13 cellular contexts compared by ENCODE assay signal in genomic region chr2:189116059-189116458, GRCh38.
A peak's percentile ranks its signal among the peaks of the same experiment; 100 is the strongest.
DNase-seq lines count a peak whose midpoint lies in the region; ATAC-seq and TF ChIP-seq lines count a peak whose summit lies in the region.
"Had no signal": no experiment of that assay in that cellular context is flagged by ENCODE, and none has a peak within 500 bp of the region (broad histone marks: within the 10 kb centered on the region; RNA-seq: fewer than 3 reads in every experiment).

No MANE protein-coding gene starts in this region.

- H3K14ac ChIP-seq in mesenchymal stem cell (ENCODE audit: low read length in 2 of 2), result no peak overlapping the region

- H2BK12ac ChIP-seq in mesenchymal stem cell (ENCODE audit: low read length in 2 of 2), result peak overlapping the region in 1 of 2 experiments; percentile 9

- H3K27ac ChIP-seq in mesenchymal stem cell (ENCODE audit: low read length, poor library complexity, severe bottlenecking) (no peak overlapping the region), tibial artery (peak overlapping the region; percentile 44 to 49)
- H3K27ac ChIP-seq: foreskin keratinocyte had no signal

- H2AK5ac ChIP-seq in mesenchymal stem cell (ENCODE audit: low read length, severe bottlenecking), result peak overlapping the region; percentile 75

- no peak for ATAC-seq in activated naive CD4-positive, alpha-beta T cell treated with anti-CD3 and anti-CD28 coated beads, Interleukin-2, amount 50 U/mL, for 72 hours
- ATAC-seq in WTC11, result peak; percentile 60
- ATAC-seq: foreskin keratinocyte had no signal

- H2BK120ac ChIP-seq in mesenchymal stem cell (ENCODE audit: low read depth, low read length), result no peak overlapping the region

- no peak overlapping the region for H2BK15ac ChIP-seq in mesenchymal stem cell (ENCODE audit: low read depth, poor library complexity, severe bottlenecking)

- H3K4ac ChIP-seq in mesenchymal stem cell (ENCODE audit: low read depth in 1 of 2, low read length in 2 of 2), result peak overlapping the region in 1 of 2 experiments; percentile 14

- H4K91ac ChIP-seq in mesenchymal stem cell (ENCODE audit: low read length), result no peak overlapping the region

- peaks cover 22% of the 10 kb centered on the region for H3K4me1 Mint-ChIP-seq in activated naive CD4-positive, alpha-beta T cell treated with anti-CD3 and anti-CD28 coated beads, Interleukin-2, amount 50 U/mL, for 24 hours
- H3K4me1 Mint-ChIP-seq in WTC11, result peaks cover 12% of the 10 kb centered on the region
- H3K4me1 Mint-ChIP-seq: naive B cell had no signal

- no peak overlapping the region for H4K8ac ChIP-seq in mesenchymal stem cell (ENCODE audit: low read length)

- no peak overlapping the region for H3K4me3 Mint-ChIP-seq in activated naive CD4-positive, alpha-beta T cell treated with anti-CD3 and anti-CD28 coated beads, Interleukin-2, amount 50 U/mL, for 24 hours
- H3K4me3 Mint-ChIP-seq in WTC11, result no peak overlapping the region
- H3K4me3 Mint-ChIP-seq: naive B cell had no signal

- H3K9me3 ChIP-seq in mesenchymal stem cell (ENCODE audit: control insufficient read depth, low read length) (no peaks in the 10 kb centered on the region), tibial artery (no peaks in the 10 kb centered on the region)

- H3K4me3 ChIP-seq in mesenchymal stem cell (ENCODE audit: insufficient read depth in 1 of 2, low read depth in 1 of 2, low read length in 2 of 2) (peak overlapping the region in 1 of 2 experiments; percentile 2), tibial artery (no peak overlapping the region)

- no peak overlapping the region for H2AFZ ChIP-seq in mesenchymal stem cell (ENCODE audit: low read depth, low read length)

- H3K4me1 ChIP-seq in mesenchymal stem cell (ENCODE audit: control insufficient read depth, insufficient read depth, low read depth, low read length) (peaks cover 4% of the 10 kb centered on the region), tibial artery (peaks cover 0 to 68% (median 14%) of the 10 kb centered on the region in 4 donors)
- H3K4me1 ChIP-seq: foreskin keratinocyte had no signal

- CTCF ChIA-PET in WTC11 (lab: Charles Lee), result interaction anchor here (1.0 to 1.3 kb wide), 2 partner anchors 27 to 172 kb away, joined by 5 to 10 read pairs; no protein-coding TSS in a partner anchor

- intact Hi-C loops in tibial artery (cut with DNase I; ENCODE audit: low total_unique reads), result loop anchor here (10.0 kb wide), 2 partner anchors 169 to 229 kb away; no protein-coding TSS in a partner anchor

- no peaks in the 10 kb centered on the region for H3K36me3 ChIP-seq in mesenchymal stem cell (ENCODE audit: control insufficient read depth in 1 of 2, insufficient read depth in 2 of 2, low read depth in 1 of 2, low read length in 2 of 2)
- H3K36me3 ChIP-seq in tibial artery, result no peaks in the 10 kb centered on the region

- H3K27me3 Mint-ChIP-seq in activated naive CD4-positive, alpha-beta T cell treated with anti-CD3 and anti-CD28 coated beads, Interleukin-2, amount 50 U/mL, for 24 hours, result no peaks in the 10 kb centered on the region
- no peaks in the 10 kb centered on the region for H3K27me3 Mint-ChIP-seq in WTC11 (ENCODE audit: low read depth)

- peak overlapping the region in 1 of 2 experiments; percentile 46 for H3K18ac ChIP-seq in mesenchymal stem cell (ENCODE audit: low read depth in 1 of 2, low read length in 2 of 2)

- H3K9ac ChIP-seq in mesenchymal stem cell (ENCODE audit: low read length), result peak overlapping the region; percentile 49

- H2BK5ac ChIP-seq in mesenchymal stem cell (ENCODE audit: low read depth, low read length, poor library complexity, severe bottlenecking), result no peak overlapping the region

- POLR2A ChIA-PET in WTC11 (lab: Charles Lee), result no interaction called here

- TF ChIP-seq CTCF in WTC11 (IDR thresholded peaks at IDR 0.05), result no peak
- no peak for TF ChIP-seq CTCF in tibial artery (IDR thresholded peaks at IDR 0.05)

- peak overlapping the region; percentile 82 for H3K27ac Mint-ChIP-seq in activated naive CD4-positive, alpha-beta T cell treated with anti-CD3 and anti-CD28 coated beads, Interleukin-2, amount 50 U/mL, for 24 hours
- no peak overlapping the region for H3K27ac Mint-ChIP-seq in activated naive CD4-positive, alpha-beta T cell treated with anti-CD3 and anti-CD28 coated beads, Interleukin-2, amount 50 U/mL, for 72 hours
- H3K27ac Mint-ChIP-seq in WTC11, result no peak overlapping the region; the same call in 1 of the 2 replicates
- H3K27ac Mint-ChIP-seq: naive B cell had no signal

- H3K23ac ChIP-seq in mesenchymal stem cell (ENCODE audit: low read length in 2 of 2), result no peak overlapping the region

- DNase-seq in activated naive CD4-positive, alpha-beta T cell treated with anti-CD3 and anti-CD28 coated beads, Interleukin-2, amount 50 U/mL, for 72 hours (ENCODE audit: low spot score in 2 of 2), result no peak
- no peak for DNase-seq in WTC11 (ENCODE audit: low spot score)
- DNase-seq in mesenchymal stem cell, result no peak
- no peak for DNase-seq in tibial artery
- DNase-seq in stimulated activated naive CD4-positive, alpha-beta T cell treated with Interleukin-2 at 50 U/mL for 16 hours (lab: John Stamatoyannopoulos, UW), result no peak
- no peak for DNase-seq in NCI-H226
- DNase-seq in NAMALWA (ENCODE audit: low spot score), result no peak
- DNase-seq: activated CD4-positive, CD25-positive, alpha-beta regulatory T cell treated with anti-CD3 and anti-CD28 coated beads, Interleukin-2, amount 50 U/mL, for 72 hours; activated T-cell treated with anti-CD3 and anti-CD28 coated beads, Interleukin-2, amount 50 U/mL, for 48 hours; foreskin keratinocyte; naive B cell; substantia nigra had no signal

- H3K27me3 ChIP-seq in mesenchymal stem cell (ENCODE audit: control insufficient read depth in 1 of 2, insufficient read depth in 1 of 2, low read length in 2 of 2), result no peaks in the 10 kb centered on the region
- no peaks in the 10 kb centered on the region for H3K27me3 ChIP-seq in tibial artery
- H3K27me3 ChIP-seq: foreskin keratinocyte had no signal

- no peaks in the 10 kb centered on the region for H3K9me3 Mint-ChIP-seq in activated naive CD4-positive, alpha-beta T cell treated with anti-CD3 and anti-CD28 coated beads, Interleukin-2, amount 50 U/mL, for 24 hours
- no peaks in the 10 kb centered on the region for H3K9me3 Mint-ChIP-seq in activated naive CD4-positive, alpha-beta T cell treated with anti-CD3 and anti-CD28 coated beads, Interleukin-2, amount 50 U/mL, for 72 hours
- no peaks in the 10 kb centered on the region for H3K9me3 Mint-ChIP-seq in WTC11
- H3K9me3 Mint-ChIP-seq: naive B cell had no signal

- no peaks in the 10 kb centered on the region for H3K36me3 Mint-ChIP-seq in activated naive CD4-positive, alpha-beta T cell treated with anti-CD3 and anti-CD28 coated beads, Interleukin-2, amount 50 U/mL, for 24 hours
- H3K36me3 Mint-ChIP-seq in activated naive CD4-positive, alpha-beta T cell treated with anti-CD3 and anti-CD28 coated beads, Interleukin-2, amount 50 U/mL, for 72 hours, result no peaks in the 10 kb centered on the region
- no peaks in the 10 kb centered on the region for H3K36me3 Mint-ChIP-seq in WTC11
- H3K36me3 Mint-ChIP-seq: naive B cell had no signal

- peaks cover 6% of the 10 kb centered on the region for H3K79me1 ChIP-seq in mesenchymal stem cell (replicated peaks; ENCODE audit: low read length, poor library complexity, severe bottlenecking)

- H3K4me2 ChIP-seq in mesenchymal stem cell (ENCODE audit: low read length, poor library complexity, severe bottlenecking), result no peak overlapping the region

- WGBS in mesenchymal stem cell, result 87% methylated on average over 3 of the region's 4 CpGs

TF ChIP-seq in WTC11, 78 proteins besides CTCF, POLR2A, EP300 and RAD21 (continues in another document):
- no peak for TF ChIP-seq NR3C1 (CRISPR knock-in tag; conservative IDR thresholded peaks at IDR 0.05; ENCODE audit: low read depth)
- no peak for TF ChIP-seq ZNF317 (CRISPR knock-in tag; IDR thresholded peaks at IDR 0.05; ENCODE audit: borderline replicate concordance, low read depth)
- no peak for TF ChIP-seq E2F1 (CRISPR knock-in tag; IDR thresholded peaks at IDR 0.05)
- TF ChIP-seq, protein P1, sequence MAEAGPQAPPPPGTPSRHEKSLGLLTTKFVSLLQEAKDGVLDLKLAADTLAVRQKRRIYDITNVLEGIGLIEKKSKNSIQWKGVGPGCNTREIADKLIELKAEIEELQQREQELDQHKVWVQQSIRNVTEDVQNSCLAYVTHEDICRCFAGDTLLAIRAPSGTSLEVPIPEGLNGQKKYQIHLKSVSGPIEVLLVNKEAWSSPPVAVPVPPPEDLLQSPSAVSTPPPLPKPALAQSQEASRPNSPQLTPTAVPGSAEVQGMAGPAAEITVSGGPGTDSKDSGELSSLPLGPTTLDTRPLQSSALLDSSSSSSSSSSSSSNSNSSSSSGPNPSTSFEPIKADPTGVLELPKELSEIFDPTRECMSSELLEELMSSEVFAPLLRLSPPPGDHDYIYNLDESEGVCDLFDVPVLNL (CRISPR knock-in tag; IDR thresholded peaks at IDR 0.05; ENCODE audit: borderline replicate concordance, low read depth), result no peak
- TF ChIP-seq CBFB (CRISPR knock-in tag; IDR thresholded peaks at IDR 0.05; ENCODE audit: low read depth), result no peak
- no peak for TF ChIP-seq PREB (CRISPR knock-in tag; IDR thresholded peaks at IDR 0.05; ENCODE audit: borderline replicate concordance)
- TF ChIP-seq ELF4 (CRISPR knock-in tag; IDR thresholded peaks at IDR 0.05; ENCODE audit: low read depth), result no peak
- TF ChIP-seq NFATC4 (CRISPR knock-in tag; IDR thresholded peaks at IDR 0.05), result no peak
- no peak for TF ChIP-seq SMAD3 (CRISPR knock-in tag; IDR thresholded peaks at IDR 0.05; ENCODE audit: borderline replicate concordance)
- TF ChIP-seq CREM (CRISPR knock-in tag; IDR thresholded peaks at IDR 0.05), result no peak
- TF ChIP-seq ZNF396 (CRISPR knock-in tag; IDR thresholded peaks at IDR 0.05; ENCODE audit: borderline replicate concordance), result no peak
- TF ChIP-seq GRHL2 (CRISPR knock-in tag; IDR thresholded peaks at IDR 0.05; ENCODE audit: insufficient replicate concordance, severe bottlenecking), result no peak
